8 cellular contexts compared by ENCODE assay signal in genomic region chr2:98269274-98269673, GRCh38.
DNase-seq lines count a peak whose midpoint lies in the region; ATAC-seq and TF ChIP-seq lines count a peak whose summit lies in the region.

No MANE protein-coding gene starts in this region.

- H2AFZ ChIP-seq in Loucy (ENCODE audit: low read length), result no peak overlapping the region

- no peak for TF ChIP-seq POLR2A in testis (IDR thresholded peaks at IDR 0.05)

- POLR2A ChIA-PET in WTC11 (lab: Charles Lee), result no interaction called here

- peaks cover 6% of the 10 kb centered on the region for H3K27me3 Mint-ChIP-seq in activated CD4-positive, alpha-beta T cell treated with anti-CD3 and anti-CD28 coated beads, Interleukin-2, amount 10 ng/mL, durations not matched to agents 24 days and 14 days
- no peaks in the 10 kb centered on the region for H3K27me3 Mint-ChIP-seq in WTC11 (ENCODE audit: low read depth)

- no peaks in the 10 kb centered on the region for H3K9me2 ChIP-seq in Loucy (replicated peaks; ENCODE audit: low read depth, low read length)

- CTCF ChIA-PET in WTC11 (lab: Charles Lee), result interaction anchor here (0.6 to 3.3 kb wide), 41 partner anchors 10 to 570 kb away, joined by 3 to 28 read pairs (median 4); partner anchors contain the start of gene VWA3B

- no peak overlapping the region for H3K27ac ChIP-seq in testis

- 37 to 40% methylated on average over 2 of the region's 2 CpGs for WGBS in testis, 2 donors

- peak; percentile 72 for DNase-seq in activated CD4-positive, alpha-beta T cell treated with anti-CD3 and anti-CD28 coated beads, Interleukin-2, amount 10 ng/mL, durations not matched to agents 24 days and 14 days
- no peak for DNase-seq in activated CD4-positive, alpha-beta T cell treated with anti-CD3 and anti-CD28 coated beads for 4 hours
- DNase-seq in WTC11 (ENCODE audit: low spot score), result no peak
- peak; percentile 51 for DNase-seq in iPS DF 4.7 (ENCODE audit: extremely low read depth, low spot score)
- peak; percentile 22 for DNase-seq in testis
- no peak for DNase-seq in stimulated activated CD4-positive, alpha-beta T cell treated with anti-CD3 and anti-CD28 coated beads, Interleukin-12 subunit alpha, Interleukin-12 subunit beta, amount 100 ng/mL, for 4 hours
- no peak for DNase-seq in stimulated activated CD8-positive, alpha-beta memory T cell treated with anti-CD3 and anti-CD28 coated beads, Interleukin-4, amount 100 ng/mL, for 48 hours

- H3K36me3 ChIP-seq in Loucy (ENCODE audit: insufficient read depth, low read length) (no peaks in the 10 kb centered on the region), testis (ENCODE audit: low read depth, missing control alignments) (no peaks in the 10 kb centered on the region)

- TF ChIP-seq CTCF in Loucy (conservative IDR thresholded peaks at IDR 0.05; ENCODE audit: low read length) (peak; percentile 79), WTC11 (IDR thresholded peaks at IDR 0.05) (peak; percentile 62), testis (IDR thresholded peaks at IDR 0.05) (peak; percentile 46 to 58 (median 50))

- H3K4me3 Mint-ChIP-seq in activated CD4-positive, alpha-beta T cell treated with anti-CD3 and anti-CD28 coated beads, Interleukin-2, amount 10 ng/mL, durations not matched to agents 24 days and 14 days, result no peak overlapping the region
- no peak overlapping the region for H3K4me3 Mint-ChIP-seq in WTC11

- no peaks in the 10 kb centered on the region for H3K27me3 ChIP-seq in Loucy (ENCODE audit: insufficient read depth, low read length, poor library complexity, severe bottlenecking)
- no peaks in the 10 kb centered on the region for H3K27me3 ChIP-seq in testis

- H3F3A ChIP-seq in Loucy (ENCODE audit: low read depth), result no peaks in the 10 kb centered on the region

- H3K9me3 ChIP-seq in Loucy (ENCODE audit: insufficient read depth, low read depth, low read length) (0 out of 2 replicates have a peak, but pooled peaks cover 4% of the 10 kb centered on the region), testis (no peaks in the 10 kb centered on the region)

- H3K4me1 ChIP-seq in Loucy (ENCODE audit: insufficient read depth, low read length, poor library complexity, severe bottlenecking) (no peaks in the 10 kb centered on the region), testis (no peaks in the 10 kb centered on the region)

- no peak overlapping the region for H3K9ac ChIP-seq in Loucy (ENCODE audit: low read depth, low read length, poor library complexity, severe bottlenecking)

- ATAC-seq in WTC11, result peak; percentile 86

- no peaks in the 10 kb centered on the region for H3K79me2 ChIP-seq in Loucy (ENCODE audit: insufficient read depth, low read length)

- no peaks in the 10 kb centered on the region for H3K36me3 Mint-ChIP-seq in activated CD4-positive, alpha-beta T cell treated with anti-CD3 and anti-CD28 coated beads, Interleukin-2, amount 10 ng/mL, durations not matched to agents 24 days and 14 days (ENCODE audit: low read depth)
- peaks cover 8% of the 10 kb centered on the region for H3K36me3 Mint-ChIP-seq in WTC11

- no peak overlapping the region for H3K4me3 ChIP-seq in Loucy (ENCODE audit: low read length, poor library complexity, severe bottlenecking)
- no peak overlapping the region for H3K4me3 ChIP-seq in testis

- H3K27ac Mint-ChIP-seq in activated CD4-positive, alpha-beta T cell treated with anti-CD3 and anti-CD28 coated beads, Interleukin-2, amount 10 ng/mL, durations not matched to agents 24 days and 14 days, result no peak overlapping the region
- H3K27ac Mint-ChIP-seq in WTC11, result no peak overlapping the region

- peaks cover 5% of the 10 kb centered on the region for H3K9me3 Mint-ChIP-seq in activated CD4-positive, alpha-beta T cell treated with anti-CD3 and anti-CD28 coated beads, Interleukin-2, amount 10 ng/mL, durations not matched to agents 24 days and 14 days
- H3K9me3 Mint-ChIP-seq in WTC11, result peaks cover 9% of the 10 kb centered on the region

- H3K4me1 Mint-ChIP-seq in activated CD4-positive, alpha-beta T cell treated with anti-CD3 and anti-CD28 coated beads, Interleukin-2, amount 10 ng/mL, durations not matched to agents 24 days and 14 days, result no peaks in the 10 kb centered on the region
- no peaks in the 10 kb centered on the region for H3K4me1 Mint-ChIP-seq in WTC11

- intact Hi-C loops in activated CD4-positive, alpha-beta T cell treated with anti-CD3 and anti-CD28 coated beads, Interleukin-2, amount 10 ng/mL, durations not matched to agents 24 days and 14 days (cut with micrococcal nuclease), result loop anchor here (2.0 kb wide), 1 partner anchor 462 kb away; no protein-coding TSS in a partner anchor
- intact Hi-C loops in testis (cut with DNase I; ENCODE audit: low total_unique reads), result no loop called here

- no peaks in the 10 kb centered on the region for H4K20me1 ChIP-seq in Loucy (ENCODE audit: insufficient read depth, low read length, poor library complexity, severe bottlenecking)

- H3K4me2 ChIP-seq in Loucy (ENCODE audit: low read depth, low read length, poor library complexity, severe bottlenecking), result no peak overlapping the region

TF ChIP-seq in WTC11, 78 proteins besides CTCF, POLR2A, EP300 and RAD21:
- TF ChIP-seq PRRX2 (CRISPR knock-in tag; IDR thresholded peaks at IDR 0.05), result no peak
- TF ChIP-seq FOXP1 (CRISPR knock-in tag; IDR thresholded peaks at IDR 0.05; ENCODE audit: borderline replicate concordance), result no peak
- no peak for TF ChIP-seq IRF2 (CRISPR knock-in tag; IDR thresholded peaks at IDR 0.05; ENCODE audit: borderline replicate concordance, low read depth)
- TF ChIP-seq AR (CRISPR knock-in tag; IDR thresholded peaks at IDR 0.05), result no peak
- no peak for TF ChIP-seq ZNF121 (CRISPR knock-in tag; IDR thresholded peaks at IDR 0.05)
- TF ChIP-seq IRF1 (CRISPR knock-in tag; IDR thresholded peaks at IDR 0.05), result no peak
- no peak for TF ChIP-seq HMGXB4 (CRISPR knock-in tag; IDR thresholded peaks at IDR 0.05)
- no peak for TF ChIP-seq ZBTB43 (CRISPR knock-in tag; IDR thresholded peaks at IDR 0.05)
- no peak for TF ChIP-seq OVOL2 (CRISPR knock-in tag; IDR thresholded peaks at IDR 0.05; ENCODE audit: borderline replicate concordance)
- TF ChIP-seq PREB (CRISPR knock-in tag; IDR thresholded peaks at IDR 0.05; ENCODE audit: borderline replicate concordance), result no peak

Comparison
In these comparisons a context has a peak if more than half of its experiments do, and no peak if none do; other contexts are left out.
1. DNase-seq: peak in activated CD4-positive, alpha-beta T cell treated with anti-CD3 and anti-CD28 coated beads, Interleukin-2, amount 10 ng/mL, durations not matched to agents 24 days and 14 days (single experiment), iPS DF 4.7 (single experiment) and testis (single experiment); none in activated CD4-positive, alpha-beta T cell treated with anti-CD3 and anti-CD28 coated beads for 4 hours (0 of 2), WTC11 (single experiment), stimulated activated CD4-positive, alpha-beta T cell treated with anti-CD3 and anti-CD28 coated beads, Interleukin-12 subunit alpha, Interleukin-12 subunit beta, amount 100 ng/mL, for 4 hours (single experiment) and stimulated activated CD8-positive, alpha-beta memory T cell treated with anti-CD3 and anti-CD28 coated beads, Interleukin-4, amount 100 ng/mL, for 48 hours (single experiment).
2. Peak in every context shown above with its lines, with median percentiles within 50 percentile points of each other: CTCF ChIP-seq.